ENCODE assay signal across 1 cellular context in genomic region chr12:93862424-93862823, GRCh38.
A peak's percentile ranks its signal among the peaks of the same experiment; 100 is the strongest.
TF ChIP-seq lines count a peak whose summit lies in the region.

No MANE protein-coding gene starts in this region.

TF ChIP-seq in IMR-90, 13 proteins besides CTCF, POLR2A, EP300 and RAD21:
- TF ChIP-seq RFX5 (IDR thresholded peaks at IDR 0.05; ENCODE audit: low read depth, low read length) (no peak), CHD1 (IDR thresholded peaks at IDR 0.05; ENCODE audit: low read depth, low read length) (no peak), NFE2L2 (IDR thresholded peaks at IDR 0.05; ENCODE audit: low read depth, low read length) (0 out of 2 replicates have a peak, but pooled peaks have one; percentile 37), MAZ (IDR thresholded peaks at IDR 0.05; ENCODE audit: borderline replicate concordance, low read depth, low read length) (no peak), ELK1 (IDR thresholded peaks at IDR 0.05; ENCODE audit: borderline replicate concordance, low read depth, low read length) (no peak)
